Comparison of ENCODE assay signal across 25 cellular contexts in genomic region chr11:62103141-62103540, GRCh38.
"Had no signal": no experiment of that assay in that cellular context is flagged by ENCODE, and none has a peak within 500 bp of the region (broad histone marks: within the 10 kb centered on the region; RNA-seq: fewer than 3 reads in every experiment).

No MANE protein-coding gene starts in this region.

- H3K9me3 ChIP-seq: colonic mucosa, neutrophil, vagina had no signal

- DNase-seq: activated CD4-positive, alpha-beta T cell treated with anti-CD3 and anti-CD28 coated beads for 48 hours; activated CD4-positive, alpha-beta T cell treated with anti-CD3 and anti-CD28 coated beads, Interleukin-2, amount 50 U/mL, for 48 hours; activated CD8-positive, alpha-beta memory T cell treated with anti-CD3 and anti-CD28 coated beads, Interleukin-2, amount 50 U/mL, for 4 hours; activated gamma-delta T cell; activated naive CD8-positive, alpha-beta T cell treated with anti-CD3 and anti-CD28 coated beads, Interleukin-2, amount 50 U/mL, for 24 hours; activated T-cell treated with anti-CD3 and anti-CD28 coated beads, Interleukin-2, amount 50 U/mL, for 1 hour; amygdala; cerebellar nuclear complex; colonic mucosa; dorsolateral prefrontal cortex; effector memory CD4-positive, alpha-beta T cell; mesendoderm; nephron progenitor cell; stimulated activated CD4-positive, alpha-beta T cell treated with anti-CD3 and anti-CD28 coated beads, Interleukin-12 subunit alpha, Interleukin-12 subunit beta, amount 100 ng/mL, for 4 hours; stimulated activated CD4-positive, alpha-beta T cell treated with anti-CD3 and anti-CD28 coated beads, Interleukin-4, amount 100 ng/mL, for 24 hours; T-helper 9 cell had no signal

- H3K36me3 ChIP-seq: colonic mucosa, neutrophil, vagina had no signal

- H3K4me1 ChIP-seq: colonic mucosa had no signal

- ATAC-seq: activated CD4-positive, CD25-positive, alpha-beta regulatory T cell treated with anti-CD3 and anti-CD28 coated beads, Interleukin-2, amount 50 U/mL, for 24 hours; activated naive CD8-positive, alpha-beta T cell treated with anti-CD3 and anti-CD28 coated beads, Interleukin-2, amount 50 U/mL, for 24 hours; left lobe of liver; sciatic nerve; stimulated activated effector memory CD8-positive, alpha-beta T cell treated with anti-CD3 and anti-CD28 coated beads, Interleukin-12 subunit alpha, Interleukin-12 subunit beta, amount 100 ng/mL, for 72 hours had no signal

- H3K4me3 ChIP-seq: colonic mucosa, dorsolateral prefrontal cortex, lung, skin epidermis, vagina had no signal

- H3K27ac ChIP-seq: colonic mucosa, neutrophil, VCaP had no signal

- H3K27me3 ChIP-seq: colonic mucosa, dorsolateral prefrontal cortex, vagina had no signal
